8 cellular contexts compared by ENCODE assay signal in genomic region chr2:96866986-96867755, GRCh38. TPM values are rescaled to one million over a fixed set of nuclear protein-coding genes. Genes with fewer than 3 reads are reported as not detected.
DNase-seq lines count a peak whose midpoint lies in the region; ATAC-seq and TF ChIP-seq lines count a peak whose summit lies in the region.

No MANE protein-coding gene starts in this region.

- TF ChIP-seq CTCF in astrocyte of the cerebellum (IDR thresholded peaks at IDR 0.05; ENCODE audit: low read depth, low read length, missing control alignments): no peak
- no peak for TF ChIP-seq CTCF in lower lobe of right lung (IDR thresholded peaks at IDR 0.05)
- no peak for TF ChIP-seq CTCF in upper lobe of left lung (IDR thresholded peaks at IDR 0.05)
- no peak for TF ChIP-seq CTCF in lower leg skin (IDR thresholded peaks at IDR 0.05)

- no peaks in the 10 kb centered on the region for H3K9me3 Mint-ChIP-seq in activated naive CD4-positive, alpha-beta T cell treated with anti-CD3 and anti-CD28 coated beads for 36 hours

- CTCF ChIA-PET in activated naive CD4-positive, alpha-beta T cell treated with anti-CD3 and anti-CD28 coated beads for 36 hours (lab: Charles Lee): interaction anchor here (0.8 to 3.3 kb wide), 4 partner anchors 9 to 94 kb away, joined by 3 to 25 read pairs (median 4); partner anchors contain the start of gene ANKRD39

- H3K4me3 ChIP-seq in astrocyte of the cerebellum (ENCODE audit: low read depth, low read length) (peak overlapping the region; percentile 84), lower lobe of right lung (peak overlapping the region; percentile 97), upper lobe of left lung (peak overlapping the region in 3 of 4 donors; percentile 66 to 95 (median 91)), lower leg skin (ENCODE audit: low read depth, poor library complexity, severe bottlenecking) (no peak overlapping the region)

- H3K9me3 ChIP-seq in lower lobe of right lung: no peaks in the 10 kb centered on the region
- H3K9me3 ChIP-seq in upper lobe of left lung: no peaks in the 10 kb centered on the region

- 50 to 59% methylated on average over 15 to 22 of the region's 22 CpGs for WGBS in upper lobe of left lung, 2 donors
- WGBS in lower leg skin, 2 donors: 41 to 50% methylated on average over 22 of the region's 22 CpGs

- peaks cover 8% of the 10 kb centered on the region for H3K36me3 Mint-ChIP-seq in activated naive CD4-positive, alpha-beta T cell treated with anti-CD3 and anti-CD28 coated beads for 36 hours (ENCODE audit: low read depth)

- no peak for TF ChIP-seq EP300 in upper lobe of left lung (IDR thresholded peaks at IDR 0.05)

- DNase-seq in activated naive CD4-positive, alpha-beta T cell treated with anti-CD3 and anti-CD28 coated beads for 36 hours: no peak
- DNase-seq in activated naive CD4-positive, alpha-beta T cell (lab: John Stamatoyannopoulos, UW): no peak
- DNase-seq in astrocyte of the cerebellum (ENCODE audit: low read depth) (no peak), lower lobe of right lung (no peak), upper lobe of left lung (peak in 1 of 2 donors; percentile 60), lower leg skin (ENCODE audit: low spot score in 2 of 2) (no peak)
- DNase-seq in activated CD4-positive, CD25-positive, alpha-beta regulatory T cell (lab: John Stamatoyannopoulos, UW): no peak

- H3K27ac ChIP-seq in lower lobe of right lung (peak overlapping the region; percentile 96), upper lobe of left lung (peak overlapping the region; percentile 87 to 98 (median 94))

- peaks cover 6% of the 10 kb centered on the region for H3K27me3 Mint-ChIP-seq in activated naive CD4-positive, alpha-beta T cell treated with anti-CD3 and anti-CD28 coated beads for 36 hours (ENCODE audit: low read depth)

- peak overlapping the region; percentile 78 for H3K27ac Mint-ChIP-seq in activated naive CD4-positive, alpha-beta T cell treated with anti-CD3 and anti-CD28 coated beads for 36 hours

- H3K27me3 ChIP-seq in lower lobe of right lung (ENCODE audit: low read depth) (no peaks in the 10 kb centered on the region), upper lobe of left lung (peaks cover 0 to 8% (median 0%) of the 10 kb centered on the region in 4 donors)

- intact Hi-C loops in activated naive CD4-positive, alpha-beta T cell treated with anti-CD3 and anti-CD28 coated beads for 36 hours (cut with micrococcal nuclease): loop anchor here (1.0 kb wide), 1 partner anchor 9 kb away; the partner anchor contains the start of gene ANKRD39
- intact Hi-C loops in lower lobe of right lung (cut with DNase I) (no loop called here), lower leg skin (cut with DNase I; ENCODE audit: low total_unique reads) (no loop called here)

- peaks cover 48% of the 10 kb centered on the region for H3K4me1 ChIP-seq in lower lobe of right lung
- peaks cover 39 to 62% (median 43%) of the 10 kb centered on the region in 4 donors for H3K4me1 ChIP-seq in upper lobe of left lung

- H3K36me3 ChIP-seq in lower lobe of right lung (peaks cover 53% of the 10 kb centered on the region), upper lobe of left lung (peaks cover 19 to 45% (median 35%) of the 10 kb centered on the region in 4 donors)

- in situ Hi-C loops in astrocyte of the cerebellum (cut with HindIII; ENCODE audit: low sequenced_read_pairs): no loop called here

- TF ChIP-seq POLR2A in upper lobe of left lung (IDR thresholded peaks at IDR 0.05) (no peak), lower leg skin (IDR thresholded peaks at IDR 0.05) (no peak)

- ATAC-seq in lower lobe of right lung (no peak), upper lobe of left lung (ENCODE audit: low FRiP score in 2 of 2) (no peak), GM19035 (IDR thresholded peaks at IDR 0.05; ENCODE audit: unreplicated experiment) (no peak)

- peak overlapping the region; percentile 77 for H3K4me3 Mint-ChIP-seq in activated naive CD4-positive, alpha-beta T cell treated with anti-CD3 and anti-CD28 coated beads for 36 hours

- H3K4me1 Mint-ChIP-seq in activated naive CD4-positive, alpha-beta T cell treated with anti-CD3 and anti-CD28 coated beads for 36 hours (ENCODE audit: low read depth): peaks cover 22% of the 10 kb centered on the region

RNA-seq across cellular contexts. Expression of gene SEMA4C, which starts 2.7 kb away (rescaled TPM):
- 1 to 10 TPM; 7.7 to 8.5 TPM for total RNA-seq in activated naive CD4-positive, alpha-beta T cell treated with anti-CD3 and anti-CD28 coated beads for 36 hours
- total RNA-seq in lower lobe of right lung: 24.3 TPM
- total RNA-seq in upper lobe of left lung: 10 to 100 TPM; 14.0 to 43.6 (median 24.2) TPM
- total RNA-seq in lower leg skin: 10 to 100 TPM; 23.5 to 42.7 (median 30.2) TPM

RNA-seq across cellular contexts. Expression of gene ANKRD39, which starts 9.4 kb away (rescaled TPM):
- 10 to 100 TPM; 25.0 to 27.3 TPM for total RNA-seq in activated naive CD4-positive, alpha-beta T cell treated with anti-CD3 and anti-CD28 coated beads for 36 hours
- total RNA-seq in lower lobe of right lung (9.4 TPM), upper lobe of left lung (10 to 100 TPM in 3 of 6 donors, 1 to 10 TPM in 3; 7.1 to 13.6 (median 11.3) TPM), lower leg skin (10 to 100 TPM in 3 of 4 donors, 1 to 10 TPM in 1; 7.6 to 15.3 (median 14.4) TPM)

RNA-seq across cellular contexts. Expression of gene ANKRD23, which starts 23.4 kb away (rescaled TPM):
- total RNA-seq in activated naive CD4-positive, alpha-beta T cell treated with anti-CD3 and anti-CD28 coated beads for 36 hours: 1 to 10 TPM; 3.3 to 4.2 TPM
- 3.5 TPM for total RNA-seq in lower lobe of right lung
- total RNA-seq in upper lobe of left lung: 10 to 100 TPM in 2 of 6 donors, 1 to 10 TPM in 4; 2.0 to 27.2 (median 2.8) TPM
- 10 to 100 TPM in 1 of 4 donors, 1 to 10 TPM in 3; 4.9 to 12.4 (median 8.8) TPM for total RNA-seq in lower leg skin

RNA-seq across cellular contexts. Expression of gene CNNM3, which starts 51.1 kb away (rescaled TPM):
- 10 to 100 TPM; 17.3 to 19.9 TPM for total RNA-seq in activated naive CD4-positive, alpha-beta T cell treated with anti-CD3 and anti-CD28 coated beads for 36 hours
- total RNA-seq in lower lobe of right lung (29.0 TPM), upper lobe of left lung (10 to 100 TPM; 17.2 to 52.4 (median 26.5) TPM), lower leg skin (10 to 100 TPM; 15.4 to 30.0 (median 18.8) TPM)
